16 cellular contexts compared by ENCODE assay signal in the genomic region with DNA sequence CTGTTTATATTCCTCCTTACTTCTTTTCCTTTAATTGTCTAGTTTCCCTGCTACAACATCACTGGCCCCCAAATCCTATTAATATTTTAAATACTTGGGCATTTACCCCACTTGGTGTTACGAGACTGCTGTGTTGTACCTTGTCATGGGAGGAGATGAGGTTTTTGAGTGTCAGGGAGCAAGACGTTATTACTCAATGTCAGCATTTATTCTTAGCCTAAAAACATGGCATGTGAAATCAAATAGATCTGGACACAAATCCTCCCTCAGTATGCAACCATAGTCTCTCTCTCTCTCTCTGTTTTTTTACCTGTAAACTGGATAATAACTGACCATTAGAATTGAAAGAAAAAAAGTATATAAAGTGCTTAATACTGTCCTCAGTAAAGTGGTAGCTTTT.
"Had no signal": no experiment of that assay in that cellular context is flagged by ENCODE, and none has a peak within 500 bp of the region (broad histone marks: within the 10 kb centered on the region; RNA-seq: fewer than 3 reads in every experiment).

No MANE protein-coding gene starts in this region.

- DNase-seq: activated CD4-positive, alpha-beta T cell treated with anti-CD3 and anti-CD28 coated beads, Interleukin-2, amount 50 U/mL, for 4 hours; activated CD4-positive, CD25-positive, alpha-beta regulatory T cell; activated gamma-delta T cell treated with Interleukin-2 at 50 U/mL for 16 hours; islet precursor cell; nephron progenitor cell; occipital lobe; small intestine; stimulated activated CD4-positive, alpha-beta T cell treated with anti-CD3 and anti-CD28 coated beads, Interleukin-4, amount 100 ng/mL, for 24 hours; stimulated activated naive CD4-positive, alpha-beta T cell treated with Interleukin-2 at 50 U/mL for 16 hours; upper lobe of right lung had no signal

- H3K27me3 ChIP-seq: hepatocyte, right atrium auricular region, upper lobe of right lung had no signal

- H3K36me3 ChIP-seq: right atrium auricular region, thoracic aorta, upper lobe of right lung had no signal

- ATAC-seq: upper lobe of right lung had no signal

- H3K4me2 ChIP-seq: hepatocyte had no signal

- H3K36me3 Mint-ChIP-seq: mesothelial cell of epicardium had no signal

- H3K9me3 ChIP-seq: right atrium auricular region, thoracic aorta, upper lobe of right lung had no signal

- H3K9me3 Mint-ChIP-seq: dendritic cell treated with granulocyte-macrophage colony-stimulating factor and Interleukin-4, amounts not matched to agents 40 ng/mL and 50 ng/mL, for 4 days; mesothelial cell of epicardium had no signal

- H2AFZ ChIP-seq: hepatocyte had no signal

- H3K27ac ChIP-seq: hepatocyte, right atrium auricular region, thoracic aorta, upper lobe of right lung had no signal

- H3K4me3 Mint-ChIP-seq: dendritic cell treated with granulocyte-macrophage colony-stimulating factor and Interleukin-4, amounts not matched to agents 40 ng/mL and 50 ng/mL, for 4 days; mesothelial cell of epicardium; nephron progenitor cell had no signal

- H3K27me3 Mint-ChIP-seq: dendritic cell treated with granulocyte-macrophage colony-stimulating factor and Interleukin-4, amounts not matched to agents 40 ng/mL and 50 ng/mL, for 4 days had no signal

- H3K27ac Mint-ChIP-seq: dendritic cell treated with granulocyte-macrophage colony-stimulating factor and Interleukin-4, amounts not matched to agents 40 ng/mL and 50 ng/mL, for 4 days; mesothelial cell of epicardium; nephron progenitor cell had no signal

- H3K4me3 ChIP-seq: hepatocyte, lung, right atrium auricular region, thoracic aorta, upper lobe of right lung had no signal
